ENCODE assay signal across 8 cellular contexts in the genomic region with DNA sequence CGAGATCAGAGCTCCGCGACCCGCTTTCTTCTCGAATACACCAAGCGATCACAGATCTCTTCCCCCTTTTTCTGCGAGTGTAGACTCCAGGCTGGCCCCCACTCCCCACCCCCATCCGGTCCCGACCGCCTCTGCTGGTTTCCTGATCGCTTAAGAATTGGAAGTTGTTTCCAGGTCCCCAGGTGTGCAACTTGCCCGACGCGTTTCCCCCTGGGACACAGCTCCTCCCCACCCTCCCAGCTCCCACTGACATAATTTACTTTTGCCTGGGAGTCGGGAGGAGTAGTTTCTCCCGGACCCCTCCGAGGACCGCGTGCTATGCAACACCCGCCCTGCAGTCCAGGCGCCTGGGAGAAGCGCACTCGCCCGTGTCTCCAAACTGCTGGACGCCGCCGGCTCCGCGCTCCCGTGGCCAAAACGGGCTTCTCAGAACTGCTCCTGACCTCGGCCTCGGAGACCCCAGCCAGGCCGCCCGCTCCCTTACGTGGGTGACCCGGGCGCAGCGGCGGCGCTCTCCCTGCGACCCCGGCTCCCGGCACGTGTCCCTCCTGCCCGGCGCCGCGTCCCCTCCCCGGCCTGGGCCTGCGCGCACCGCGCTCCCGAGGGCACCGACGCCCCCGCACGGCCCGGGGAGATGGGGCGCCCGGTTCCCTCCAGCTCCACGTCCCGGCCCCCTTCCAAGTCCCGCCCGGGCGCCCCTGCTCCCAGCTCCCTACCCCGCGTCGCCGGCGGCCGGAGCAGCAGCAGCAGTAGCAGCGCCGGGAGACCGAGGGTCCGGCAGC. TPM values are rescaled to one million over a fixed set of nuclear protein-coding genes. Genes with fewer than 3 reads are reported as not detected.
A peak's percentile ranks its signal among the peaks of the same experiment; 100 is the strongest.
DNase-seq lines count a peak whose midpoint lies in the region; ATAC-seq, FAIRE-seq and TF ChIP-seq lines count a peak whose summit lies in the region.

No MANE protein-coding gene starts in this region.

- intact Hi-C loops in testis (cut with DNase I; ENCODE audit: low total_unique reads): no loop called here

- TF ChIP-seq CTCF in LNCaP clone FGC (IDR thresholded peaks at IDR 0.05; ENCODE audit: control insufficient read depth, extremely low read depth, insufficient read depth) (no peak), testis (IDR thresholded peaks at IDR 0.05) (no peak)

- DNase-seq in GDM1 (lab: John Stamatoyannopoulos, UW) (peak; percentile 56), LNCaP clone FGC (ENCODE audit: low read depth) (no peak), myocyte (ENCODE audit: low read depth) (peak; percentile 31), testis (peak; percentile 47), H54 (ENCODE audit: insufficient read length, low spot score) (no peak)
- peak; percentile 46 for DNase-seq in activated CD8-positive, alpha-beta memory T cell treated with anti-CD3 and anti-CD28 coated beads, Interleukin-2, amount 50 U/mL, for 4 hours

- no peak for FAIRE-seq in H54 (lab: Jason Lieb, UNC)

- TF ChIP-seq POLR2A in testis (IDR thresholded peaks at IDR 0.05) (no peak), H54 (IDR thresholded peaks at IDR 0.05; ENCODE audit: low read depth, low read length) (no peak)

- H3K27ac ChIP-seq in esophagus (ENCODE audit: low read depth in 2 of 2, low read length in 1 of 2): peak overlapping the region; percentile 85 to 98
- peak overlapping the region; percentile 89 to 90 for H3K27ac ChIP-seq in testis

- ATAC-seq in GM21825 (IDR thresholded peaks at IDR 0.05; ENCODE audit: unreplicated experiment): peak; percentile 16

- WGBS in esophagus, 2 donors: 1% methylated on average over 55 to 77 of the region's 77 CpGs
- 1 to 2% methylated on average over 23 to 48 of the region's 77 CpGs for WGBS in testis, 2 donors

- H3K36me3 ChIP-seq in esophagus (ENCODE audit: control insufficient read depth in 2 of 2, insufficient read depth in 2 of 2, low read length in 1 of 2): no peaks in the 10 kb centered on the region
- H3K36me3 ChIP-seq in testis (ENCODE audit: low read depth, missing control alignments): no peaks in the 10 kb centered on the region

- peak overlapping the region; percentile 78 for H3K4me3 ChIP-seq in LNCaP clone FGC (ENCODE audit: low read depth, low read length)
- H3K4me3 ChIP-seq in esophagus (ENCODE audit: low read depth in 1 of 2, low read length in 2 of 2): peak overlapping the region; percentile 82 to 99
- peak overlapping the region; percentile 81 to 89 for H3K4me3 ChIP-seq in testis

- peaks cover 0 to 10% of the 10 kb centered on the region in 2 donors for H3K4me1 ChIP-seq in esophagus (ENCODE audit: control insufficient read depth in 2 of 2, insufficient read depth in 2 of 2, low read length in 1 of 2)
- H3K4me1 ChIP-seq in testis: peaks cover 9% of the 10 kb centered on the region

- H3K27me3 ChIP-seq in esophagus (ENCODE audit: control insufficient read depth in 1 of 2, insufficient read depth in 2 of 2, low read length in 2 of 2) (no peaks in the 10 kb centered on the region), testis (no peaks in the 10 kb centered on the region)

- no peaks in the 10 kb centered on the region for H3K9me3 ChIP-seq in esophagus (ENCODE audit: control insufficient read depth in 2 of 2, insufficient read depth in 1 of 2, low read depth in 1 of 2, low read length in 1 of 2)
- no peaks in the 10 kb centered on the region for H3K9me3 ChIP-seq in testis

RNA-seq across cellular contexts. Expression of gene IL15RA, which starts 0.5 kb away (rescaled TPM):
- polyA plus RNA-seq in esophagus (1 to 10 TPM; 2.5 to 6.4 TPM), testis (ENCODE audit: insufficient read depth, low read depth, low replicate concordance) (15.6 TPM)
- total RNA-seq in myocyte (0.19 and 0.88 TPM in 2 replicates), testis (10 to 100 TPM; 18.3 to 21.9 TPM)
- polyA plus RNA-seq in myocyte (2012): 0.35 TPM

Comparison
In these comparisons a context has a peak if more than half of its experiments do, and no peak if none do; other contexts are left out.
1. DNase-seq: peak in GDM1 (single experiment), activated CD8-positive, alpha-beta memory T cell treated with anti-CD3 and anti-CD28 coated beads, Interleukin-2, amount 50 U/mL, for 4 hours (single experiment), myocyte (single experiment) and testis (single experiment); none in LNCaP clone FGC (single experiment) and H54 (single experiment).
2. RNA of gene IL15RA, which starts 0.5 kb away (total RNA-seq): 18.3 to 21.9 TPM in testis; 0.19 to 0.88 TPM in myocyte; every median in the first group is over 10 times any median in the second.
3. Peak in every context shown above with its lines, with median percentiles within 50 percentile points of each other: H3K4me3 ChIP-seq.